Comparison of ENCODE assay signal across 12 cellular contexts in genomic region chr2:106053116-106053515, GRCh38.
DNase-seq lines count a peak whose midpoint lies in the region; ATAC-seq, FAIRE-seq and TF ChIP-seq lines count a peak whose summit lies in the region.
"Had no signal": no experiment of that assay in that cellular context is flagged by ENCODE, and none has a peak within 500 bp of the region (broad histone marks: within the 10 kb centered on the region; RNA-seq: fewer than 3 reads in every experiment).

No MANE protein-coding gene starts in this region.

- H3K4me3 ChIP-seq in AG04449 (ENCODE audit: low read depth, low read length), result no peak overlapping the region
- H3K4me3 ChIP-seq in fibroblast of the aortic adventitia (ENCODE audit: low read depth, low read length), result no peak overlapping the region
- H3K4me3 ChIP-seq: cardiac muscle cell, PC-9 had no signal

- H3K36me3 Mint-ChIP-seq in T-helper 17 cell (ENCODE audit: low read depth), result peaks cover 2% of the 10 kb centered on the region

- DNase-seq in AG04449 (ENCODE audit: low read depth, low spot score), result peak; percentile 41
- DNase-seq in HCEC 1CT, result peak; percentile 13
- no peak for DNase-seq in T-helper 17 cell
- DNase-seq in fibroblast of the aortic adventitia (ENCODE audit: low read depth), result peak; percentile 19
- DNase-seq in substantia nigra (lab: John Stamatoyannopoulos, UW), result no peak
- DNase-seq in frontal cortex (ENCODE audit: low spot score in 2 of 2), result no peak
- DNase-seq in NCI-H1105 treated with DMSO at 0.1 percent for 48 hours (lab: John Stamatoyannopoulos, UW), result no peak
- DNase-seq: activated CD4-positive, alpha-beta T cell treated with anti-CD3 and anti-CD28 coated beads, Interleukin-2, amount 50 U/mL, for 48 hours; PC-9; right cardiac atrium had no signal

- TF ChIP-seq CTCF in AG04449 (IDR thresholded peaks at IDR 0.05; ENCODE audit: insufficient read depth, low read length, missing control alignments) (no peak), fibroblast of the aortic adventitia (IDR thresholded peaks at IDR 0.05; ENCODE audit: insufficient read depth, low read length) (no peak)

- H3K4me3 Mint-ChIP-seq in T-helper 17 cell, result peak overlapping the region; percentile 75

- no peak overlapping the region for H3K27ac ChIP-seq in substantia nigra (ENCODE audit: low read depth, low read length, poor library complexity, severe bottlenecking)
- H3K27ac ChIP-seq: cardiac muscle cell, PC-9 had no signal

- POLR2A ChIA-PET in AG04449 (lab: Yijun Ruan, JAX), result interaction anchor here (0.5 kb wide), 1 partner anchor 619 kb away, joined by 3 read pairs; no protein-coding TSS in a partner anchor

- H3K27me3 Mint-ChIP-seq in T-helper 17 cell, result no peaks in the 10 kb centered on the region

- CTCF ChIA-PET in AG04449 (lab: Yijun Ruan, JAX), result no interaction called here

- no peak for FAIRE-seq in frontal cortex (lab: Jason Lieb, UNC)

- ATAC-seq in T-helper 17 cell, result peak; percentile 56
- ATAC-seq in HG02973 (IDR thresholded peaks at IDR 0.05; ENCODE audit: unreplicated experiment), result no peak

- no peak overlapping the region for H3K27ac Mint-ChIP-seq in T-helper 17 cell

- H3K4me1 Mint-ChIP-seq in T-helper 17 cell, result peaks cover 57% of the 10 kb centered on the region

- no peaks in the 10 kb centered on the region for H3K9me3 ChIP-seq in T-helper 17 cell (ENCODE audit: control insufficient read depth, low read length, poor library complexity, severe bottlenecking)

Comparison
In these comparisons a context has a peak if more than half of its experiments do, and no peak if none do; other contexts are left out.
1. DNase-seq: peak in AG04449 (single experiment), HCEC 1CT (single experiment) and fibroblast of the aortic adventitia (single experiment); none in T-helper 17 cell (0 of 3), substantia nigra (0 of 49), frontal cortex (0 of 2) and NCI-H1105 treated with DMSO at 0.1 percent for 48 hours (single experiment).